8 cellular contexts compared by ENCODE assay signal in genomic region chr19:39390460-39390758, GRCh38. TPM values are rescaled to one million over a fixed set of nuclear protein-coding genes. Genes with fewer than 3 reads are reported as not detected.
A peak's percentile ranks its signal among the peaks of the same experiment; 100 is the strongest.
DNase-seq lines count a peak whose midpoint lies in the region; ATAC-seq, FAIRE-seq and TF ChIP-seq lines count a peak whose summit lies in the region.

No MANE protein-coding gene starts in this region.

- in situ Hi-C loops in transverse colon (cut with MboI; ENCODE audit: low pct_ligation_motif_present in 1 of 4, low pct_unique_long_range_greater_than_20kb in 1 of 4, low sequenced_read_pairs in 3 of 4): loop anchor here in 1 of 4 donors (10.0 kb wide), 1 partner anchor 46 kb away; the partner anchor contains the start of gene SAMD4B

- no peaks in the 10 kb centered on the region for H3K27me3 ChIP-seq in colonic mucosa
- H3K27me3 ChIP-seq in muscle layer of colon (ENCODE audit: control insufficient read depth in 1 of 2, insufficient read depth in 2 of 2, low read length in 2 of 2): no peaks in the 10 kb centered on the region
- H3K27me3 ChIP-seq in transverse colon: no peaks in the 10 kb centered on the region

- TF ChIP-seq CTCF in colonic mucosa (IDR thresholded peaks at IDR 0.05): no peak
- no peak for TF ChIP-seq CTCF in transverse colon (IDR thresholded peaks at IDR 0.05)

- H3K36me3 ChIP-seq in colonic mucosa (peaks cover 4% of the 10 kb centered on the region), muscle layer of colon (ENCODE audit: insufficient read depth, low read length) (peaks cover 57% of the 10 kb centered on the region), transverse colon (peaks cover 0 to 19% (median 9%) of the 10 kb centered on the region in 4 donors)

- 0% methylated on average over 3 to 11 of the region's 11 CpGs for WGBS in transverse colon (ENCODE audit: low coverage in 1 of 2), 2 donors

- FAIRE-seq in GM19239 (lab: Jason Lieb, UNC): peak; percentile 72

- intact Hi-C loops in colonic mucosa (cut with DNase I): no loop called here
- intact Hi-C loops in transverse colon (cut with DNase I; ENCODE audit: low total_unique reads): no loop called here

- ATAC-seq in GM19463 (IDR thresholded peaks at IDR 0.05; ENCODE audit: unreplicated experiment) (no peak), GM21381 (IDR thresholded peaks at IDR 0.05; ENCODE audit: unreplicated experiment) (no peak)

- H3K9me3 ChIP-seq in colonic mucosa (no peaks in the 10 kb centered on the region), muscle layer of colon (ENCODE audit: low read length) (no peaks in the 10 kb centered on the region), transverse colon (no peaks in the 10 kb centered on the region)

- peak overlapping the region; percentile 81 for H3K27ac ChIP-seq in colonic mucosa
- H3K27ac ChIP-seq in muscle layer of colon (ENCODE audit: low read depth, low read length): peak overlapping the region; percentile 98
- H3K27ac ChIP-seq in transverse colon: peak overlapping the region; percentile 94 to 100 (median 98)

- H3K4me3 ChIP-seq in colonic mucosa (peak overlapping the region; percentile 83), muscle layer of colon (ENCODE audit: low read depth in 1 of 2, low read length in 2 of 2) (peak overlapping the region; percentile 81 to 95), transverse colon (peak overlapping the region; percentile 71 to 100 (median 88))

- TF ChIP-seq POLR2A in transverse colon (IDR thresholded peaks at IDR 0.05): no peak

- no peak for TF ChIP-seq EP300 in transverse colon (IDR thresholded peaks at IDR 0.05; ENCODE audit: low read depth)

- DNase-seq in GM19239 (ENCODE audit: insufficient read length, low spot score) (no peak), T-helper 1 cell (peak in 4 of 5 donors; percentile 68 to 86 (median 81)), colonic mucosa (peak; percentile 77), transverse colon (peak; percentile 79), GM03348 (ENCODE audit: low spot score) (no peak)

- peaks cover 9% of the 10 kb centered on the region for H3K4me1 ChIP-seq in colonic mucosa
- peaks cover 19% of the 10 kb centered on the region for H3K4me1 ChIP-seq in muscle layer of colon (ENCODE audit: insufficient read depth, low read length)
- peaks cover 5 to 23% (median 20%) of the 10 kb centered on the region in 4 donors for H3K4me1 ChIP-seq in transverse colon

- H3K9ac ChIP-seq in colonic mucosa (ENCODE audit: low read depth in 2 of 2, low read length in 2 of 2): peak overlapping the region; percentile 96 to 99
- peak overlapping the region; percentile 83 for H3K9ac ChIP-seq in muscle layer of colon (ENCODE audit: low read length)

RNA-seq across cellular contexts. Expression of gene PAF1, which starts 0.5 kb away (rescaled TPM):
- total RNA-seq in colonic mucosa (10 to 100 TPM; 31.9 to 41.6 TPM), transverse colon (10 to 100 TPM; 37.8 to 71.2 (median 43.0) TPM)

RNA-seq across cellular contexts. Expression of gene MED29, which starts 0.8 kb away (rescaled TPM):
- 10 to 100 TPM; 22.8 to 37.5 TPM for total RNA-seq in colonic mucosa
- 10 to 100 TPM; 22.8 to 37.4 (median 27.8) TPM for total RNA-seq in transverse colon

RNA-seq across cellular contexts. Expression of gene ZFP36, which starts 16.2 kb away (rescaled TPM):
- total RNA-seq in colonic mucosa: 100 to 1,000 TPM; 120 to 121 TPM
- 100 to 1,000 TPM; 280 to 924 (median 309) TPM for total RNA-seq in transverse colon

RNA-seq across cellular contexts. Expression of gene PLEKHG2, which starts 22.1 kb away (rescaled TPM):
- total RNA-seq in colonic mucosa (10 to 100 TPM in 1 of 2 donors, 1 to 10 TPM in 1; 8.0 to 10.4 TPM), transverse colon (10 to 100 TPM in 2 of 4 donors, 1 to 10 TPM in 2; 6.1 to 27.7 (median 11.9) TPM)

RNA-seq across cellular contexts. Expression of gene RPS16, which starts 45.3 kb away (rescaled TPM):
- total RNA-seq in colonic mucosa (1,000 to 10,000 TPM; 1,698 to 1,720 TPM), transverse colon (1,000 to 10,000 TPM in 3 of 4 donors, 100 to 1,000 TPM in 1; 718 to 1,665 (median 1,335) TPM)

Comparison
In these comparisons a context has a peak if more than half of its experiments do, and no peak if none do; other contexts are left out.
1. DNase-seq: peak in T-helper 1 cell (4 of 5), colonic mucosa (single experiment) and transverse colon (single experiment); none in GM19239 (single experiment) and GM03348 (single experiment).
2. Peak in every context shown above with its lines, with median percentiles within 50 percentile points of each other: H3K27ac ChIP-seq and H3K4me3 ChIP-seq.